1 cellular context compared by ENCODE assay signal in the genomic region with DNA sequence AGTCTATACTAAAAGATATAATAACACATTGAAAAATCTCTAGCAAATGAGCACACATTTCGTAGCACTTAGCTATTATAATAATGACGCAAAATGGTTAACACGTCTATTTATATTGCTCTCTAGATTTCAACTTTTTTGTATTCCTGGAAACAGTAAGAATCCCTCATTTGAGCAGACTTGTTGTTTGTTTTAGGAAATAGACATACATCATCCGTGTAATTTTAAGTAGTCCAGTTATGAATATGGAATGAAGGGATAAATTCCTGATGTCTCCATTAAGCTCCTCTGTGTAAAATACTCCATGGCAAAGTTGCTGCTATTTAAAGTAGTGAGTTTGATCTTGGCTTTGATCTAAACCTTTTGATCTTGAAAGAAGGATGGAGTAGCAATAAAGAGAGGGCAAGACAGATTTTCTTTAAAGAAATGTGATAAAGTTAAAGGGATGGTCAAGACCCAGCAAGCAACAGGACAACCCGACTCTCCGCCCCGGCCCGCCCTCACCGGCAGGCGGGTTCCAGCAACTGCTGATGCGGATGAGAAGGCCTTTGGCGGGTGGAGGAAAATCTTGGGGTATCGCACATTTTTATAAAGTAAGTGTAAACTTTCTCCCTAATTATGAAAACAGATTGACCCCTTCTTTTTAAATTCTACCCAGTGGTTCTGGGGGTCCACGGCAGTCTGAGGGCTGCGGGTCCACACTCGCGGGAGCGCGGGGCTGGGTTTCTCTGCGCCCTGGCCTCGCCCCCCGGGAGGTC.
A peak's percentile ranks its signal among the peaks of the same experiment; 100 is the strongest.
TF ChIP-seq lines count a peak whose summit lies in the region.

No MANE protein-coding gene starts in this region.

TF ChIP-seq in A549, 52 proteins besides CTCF, POLR2A, EP300 and RAD21 (continued from another document):
- TF ChIP-seq ESRRA (IDR thresholded peaks at IDR 0.05; ENCODE audit: borderline replicate concordance, low read length) (no peak), ZSCAN20 (CRISPR knock-in tag; IDR thresholded peaks at IDR 0.05) (no peak), POLR2AphosphoS2 (conservative IDR thresholded peaks at IDR 0.05; ENCODE audit: low read length) (no peak), PHF8 (IDR thresholded peaks at IDR 0.05; ENCODE audit: borderline replicate concordance, low read depth) (no peak), RARB (CRISPR knock-in tag; IDR thresholded peaks at IDR 0.05) (no peak), KDM1A (IDR thresholded peaks at IDR 0.05; ENCODE audit: low read depth) (no peak), ZNF302 (CRISPR knock-in tag; IDR thresholded peaks at IDR 0.05) (no peak), MYC (IDR thresholded peaks at IDR 0.05; ENCODE audit: borderline replicate concordance, low read length) (no peak), NPAS2 (CRISPR knock-in tag; IDR thresholded peaks at IDR 0.05; ENCODE audit: borderline replicate concordance) (no peak), HOXB13 (CRISPR knock-in tag; IDR thresholded peaks at IDR 0.05; ENCODE audit: low read depth) (peak; percentile 55; the same call in 1 of the 2 replicates), RFX5 (IDR thresholded peaks at IDR 0.05) (peak; percentile 91), SMC3 (IDR thresholded peaks at IDR 0.05) (no peak; the same call in 2 of the 3 replicates), CBX8 (IDR thresholded peaks at IDR 0.05) (no peak), RNF2 (IDR thresholded peaks at IDR 0.05; ENCODE audit: borderline replicate concordance, low read depth) (no peak), HOXB5 (CRISPR knock-in tag; IDR thresholded peaks at IDR 0.05) (peak; percentile 53; the same call in 1 of the 2 replicates), ZFP36 (IDR thresholded peaks at IDR 0.05; ENCODE audit: borderline replicate concordance, partially characterized antibody) (no peak), CHD4 (IDR thresholded peaks at IDR 0.05; ENCODE audit: borderline replicate concordance) (no peak), KDM5A (IDR thresholded peaks at IDR 0.05) (no peak), EHF (CRISPR knock-in tag; IDR thresholded peaks at IDR 0.05) (no peak; the same call in 1 of the 2 replicates), TFCP2L1 (CRISPR knock-in tag; IDR thresholded peaks at IDR 0.05) (peak; percentile 75)
- TF ChIP-seq, protein P1, sequence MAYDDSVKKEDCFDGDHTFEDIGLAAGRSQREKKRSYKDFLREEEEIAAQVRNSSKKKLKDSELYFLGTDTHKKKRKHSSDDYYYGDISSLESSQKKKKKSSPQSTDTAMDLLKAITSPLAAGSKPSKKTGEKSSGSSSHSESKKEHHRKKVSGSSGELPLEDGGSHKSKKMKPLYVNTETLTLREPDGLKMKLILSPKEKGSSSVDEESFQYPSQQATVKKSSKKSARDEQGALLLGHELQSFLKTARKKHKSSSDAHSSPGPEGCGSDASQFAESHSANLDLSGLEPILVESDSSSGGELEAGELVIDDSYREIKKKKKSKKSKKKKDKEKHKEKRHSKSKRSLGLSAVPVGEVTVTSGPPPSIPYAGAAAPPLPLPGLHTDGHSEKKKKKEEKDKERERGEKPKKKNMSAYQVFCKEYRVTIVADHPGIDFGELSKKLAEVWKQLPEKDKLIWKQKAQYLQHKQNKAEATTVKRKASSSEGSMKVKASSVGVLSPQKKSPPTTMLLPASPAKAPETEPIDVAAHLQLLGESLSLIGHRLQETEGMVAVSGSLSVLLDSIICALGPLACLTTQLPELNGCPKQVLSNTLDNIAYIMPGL (CRISPR knock-in tag; IDR thresholded peaks at IDR 0.05; ENCODE audit: borderline replicate concordance), result 0 out of 2 replicates have a peak, but pooled peaks have one; percentile 49
- TF ChIP-seq, protein P2, sequence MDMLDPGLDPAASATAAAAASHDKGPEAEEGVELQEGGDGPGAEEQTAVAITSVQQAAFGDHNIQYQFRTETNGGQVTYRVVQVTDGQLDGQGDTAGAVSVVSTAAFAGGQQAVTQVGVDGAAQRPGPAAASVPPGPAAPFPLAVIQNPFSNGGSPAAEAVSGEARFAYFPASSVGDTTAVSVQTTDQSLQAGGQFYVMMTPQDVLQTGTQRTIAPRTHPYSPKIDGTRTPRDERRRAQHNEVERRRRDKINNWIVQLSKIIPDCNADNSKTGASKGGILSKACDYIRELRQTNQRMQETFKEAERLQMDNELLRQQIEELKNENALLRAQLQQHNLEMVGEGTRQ (IDR thresholded peaks at IDR 0.05), result no peak
- TF ChIP-seq, protein P3, sequence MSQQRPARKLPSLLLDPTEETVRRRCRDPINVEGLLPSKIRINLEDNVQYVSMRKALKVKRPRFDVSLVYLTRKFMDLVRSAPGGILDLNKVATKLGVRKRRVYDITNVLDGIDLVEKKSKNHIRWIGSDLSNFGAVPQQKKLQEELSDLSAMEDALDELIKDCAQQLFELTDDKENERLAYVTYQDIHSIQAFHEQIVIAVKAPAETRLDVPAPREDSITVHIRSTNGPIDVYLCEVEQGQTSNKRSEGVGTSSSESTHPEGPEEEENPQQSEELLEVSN (IDR thresholded peaks at IDR 0.05; ENCODE audit: borderline replicate concordance, low read depth), result no peak
- TF ChIP-seq, protein P4, sequence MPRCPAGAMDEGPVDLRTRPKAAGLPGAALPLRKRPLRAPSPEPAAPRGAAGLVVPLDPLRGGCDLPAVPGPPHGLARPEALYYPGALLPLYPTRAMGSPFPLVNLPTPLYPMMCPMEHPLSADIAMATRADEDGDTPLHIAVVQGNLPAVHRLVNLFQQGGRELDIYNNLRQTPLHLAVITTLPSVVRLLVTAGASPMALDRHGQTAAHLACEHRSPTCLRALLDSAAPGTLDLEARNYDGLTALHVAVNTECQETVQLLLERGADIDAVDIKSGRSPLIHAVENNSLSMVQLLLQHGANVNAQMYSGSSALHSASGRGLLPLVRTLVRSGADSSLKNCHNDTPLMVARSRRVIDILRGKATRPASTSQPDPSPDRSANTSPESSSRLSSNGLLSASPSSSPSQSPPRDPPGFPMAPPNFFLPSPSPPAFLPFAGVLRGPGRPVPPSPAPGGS (IDR thresholded peaks at IDR 0.05), result no peak
- TF ChIP-seq, protein P5, sequence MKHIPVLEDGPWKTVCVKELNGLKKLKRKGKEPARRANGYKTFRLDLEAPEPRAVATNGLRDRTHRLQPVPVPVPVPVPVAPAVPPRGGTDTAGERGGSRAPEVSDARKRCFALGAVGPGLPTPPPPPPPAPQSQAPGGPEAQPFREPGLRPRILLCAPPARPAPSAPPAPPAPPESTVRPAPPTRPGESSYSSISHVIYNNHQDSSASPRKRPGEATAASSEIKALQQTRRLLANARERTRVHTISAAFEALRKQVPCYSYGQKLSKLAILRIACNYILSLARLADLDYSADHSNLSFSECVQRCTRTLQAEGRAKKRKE (CRISPR knock-in tag; IDR thresholded peaks at IDR 0.05; ENCODE audit: low read depth), result 0 out of 2 replicates have a peak, but pooled peaks have one; percentile 38
- TF ChIP-seq, protein P6, sequence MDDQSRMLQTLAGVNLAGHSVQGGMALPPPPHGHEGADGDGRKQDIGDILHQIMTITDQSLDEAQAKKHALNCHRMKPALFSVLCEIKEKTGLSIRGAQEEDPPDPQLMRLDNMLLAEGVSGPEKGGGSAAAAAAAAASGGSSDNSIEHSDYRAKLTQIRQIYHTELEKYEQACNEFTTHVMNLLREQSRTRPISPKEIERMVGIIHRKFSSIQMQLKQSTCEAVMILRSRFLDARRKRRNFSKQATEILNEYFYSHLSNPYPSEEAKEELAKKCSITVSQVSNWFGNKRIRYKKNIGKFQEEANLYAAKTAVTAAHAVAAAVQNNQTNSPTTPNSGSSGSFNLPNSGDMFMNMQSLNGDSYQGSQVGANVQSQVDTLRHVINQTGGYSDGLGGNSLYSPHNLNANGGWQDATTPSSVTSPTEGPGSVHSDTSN (IDR thresholded peaks at IDR 0.05), result no peak
- TF ChIP-seq, protein P7, sequence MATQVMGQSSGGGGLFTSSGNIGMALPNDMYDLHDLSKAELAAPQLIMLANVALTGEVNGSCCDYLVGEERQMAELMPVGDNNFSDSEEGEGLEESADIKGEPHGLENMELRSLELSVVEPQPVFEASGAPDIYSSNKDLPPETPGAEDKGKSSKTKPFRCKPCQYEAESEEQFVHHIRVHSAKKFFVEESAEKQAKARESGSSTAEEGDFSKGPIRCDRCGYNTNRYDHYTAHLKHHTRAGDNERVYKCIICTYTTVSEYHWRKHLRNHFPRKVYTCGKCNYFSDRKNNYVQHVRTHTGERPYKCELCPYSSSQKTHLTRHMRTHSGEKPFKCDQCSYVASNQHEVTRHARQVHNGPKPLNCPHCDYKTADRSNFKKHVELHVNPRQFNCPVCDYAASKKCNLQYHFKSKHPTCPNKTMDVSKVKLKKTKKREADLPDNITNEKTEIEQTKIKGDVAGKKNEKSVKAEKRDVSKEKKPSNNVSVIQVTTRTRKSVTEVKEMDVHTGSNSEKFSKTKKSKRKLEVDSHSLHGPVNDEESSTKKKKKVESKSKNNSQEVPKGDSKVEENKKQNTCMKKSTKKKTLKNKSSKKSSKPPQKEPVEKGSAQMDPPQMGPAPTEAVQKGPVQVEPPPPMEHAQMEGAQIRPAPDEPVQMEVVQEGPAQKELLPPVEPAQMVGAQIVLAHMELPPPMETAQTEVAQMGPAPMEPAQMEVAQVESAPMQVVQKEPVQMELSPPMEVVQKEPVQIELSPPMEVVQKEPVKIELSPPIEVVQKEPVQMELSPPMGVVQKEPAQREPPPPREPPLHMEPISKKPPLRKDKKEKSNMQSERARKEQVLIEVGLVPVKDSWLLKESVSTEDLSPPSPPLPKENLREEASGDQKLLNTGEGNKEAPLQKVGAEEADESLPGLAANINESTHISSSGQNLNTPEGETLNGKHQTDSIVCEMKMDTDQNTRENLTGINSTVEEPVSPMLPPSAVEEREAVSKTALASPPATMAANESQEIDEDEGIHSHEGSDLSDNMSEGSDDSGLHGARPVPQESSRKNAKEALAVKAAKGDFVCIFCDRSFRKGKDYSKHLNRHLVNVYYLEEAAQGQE (IDR thresholded peaks at IDR 0.05), result no peak
